ENCODE assay signal across 1 cellular context in genomic region chr16:5098221-5099159, GRCh38.
A peak's percentile ranks its signal among the peaks of the same experiment; 100 is the strongest.
TF ChIP-seq lines count a peak whose summit lies in the region.

No MANE protein-coding gene starts in this region.

TF ChIP-seq in IMR-90, 13 proteins besides CTCF, POLR2A, EP300 and RAD21:
- peak; percentile 22; the same call in 1 of the 2 replicates for TF ChIP-seq MAZ (IDR thresholded peaks at IDR 0.05; ENCODE audit: borderline replicate concordance, low read depth, low read length)
